1 cellular context compared by ENCODE assay signal in genomic region chr2:39508243-39508642, GRCh38.
TF ChIP-seq lines count a peak whose summit lies in the region.

No MANE protein-coding gene starts in this region.

TF ChIP-seq in GM23338, 12 proteins besides CTCF, POLR2A, EP300 and RAD21 (continued from another document):
- TF ChIP-seq ZNF462 (CRISPR knock-in tag; IDR thresholded peaks at IDR 0.05), result no peak
- TF ChIP-seq STAT1 (IDR thresholded peaks at IDR 0.05; ENCODE audit: unreplicated experiment), result no peak
- TF ChIP-seq ETS1 (IDR thresholded peaks at IDR 0.05), result no peak
